22 cellular contexts compared by ENCODE assay signal in genomic region chr9:95499847-95500246, GRCh38. TPM values are rescaled to one million over a fixed set of nuclear protein-coding genes. Genes with fewer than 3 reads are reported as not detected.
DNase-seq lines count a peak whose midpoint lies in the region; TF ChIP-seq lines count a peak whose summit lies in the region.
"Had no signal": no experiment of that assay in that cellular context is flagged by ENCODE, and none has a peak within 500 bp of the region (broad histone marks: within the 10 kb centered on the region; RNA-seq: fewer than 3 reads in every experiment).

No MANE protein-coding gene starts in this region.

- no peaks in the 10 kb centered on the region for H4K20me1 ChIP-seq in mammary epithelial cell (ENCODE audit: insufficient read depth, low read length)
- H4K20me1 ChIP-seq in neural cell (ENCODE audit: insufficient read depth) = peaks cover 9% of the 10 kb centered on the region

- H2AFZ ChIP-seq in mammary epithelial cell (ENCODE audit: low read depth, low read length) = peak overlapping the region; percentile 22
- no peak overlapping the region for H2AFZ ChIP-seq in neural cell (ENCODE audit: low read depth, low read length)

- no peak for TF ChIP-seq RAD21 in neural cell (conservative IDR thresholded peaks at IDR 0.05)

- DNase-seq in H4 (ENCODE audit: low spot score) = peak; percentile 44
- DNase-seq in Peyer's patch = no peak
- DNase-seq in mammary epithelial cell = peak; percentile 52
- DNase-seq in HPDE6-E6E7 (ENCODE audit: extremely low spot score) = no peak
- no peak for DNase-seq in foreskin melanocyte
- no peak for DNase-seq in AG08396 (ENCODE audit: low spot score)
- DNase-seq in hepatic stellate cell (ENCODE audit: low spot score) = no peak
- DNase-seq: activated CD4-positive, alpha-beta T cell treated with anti-CD3 and anti-CD28 coated beads, Interleukin-2, amount 50 U/mL, for 48 hours; activated T-cell treated with anti-CD3 and anti-CD28 coated beads for 4 hours; anterior cingulate cortex; cortex of kidney; DND-41; foreskin keratinocyte; NCI-H2029 treated with DMSO at 0.1 percent for 48 hours; nephron progenitor cell; Right ventricle myocardium superior; stimulated activated CD4-positive, alpha-beta T cell treated with anti-CD3 and anti-CD28 coated beads, Interleukin-12 subunit alpha, Interleukin-12 subunit beta, amount 100 ng/mL, for 4 hours; T-helper 17 cell had no signal

- no peak for TF ChIP-seq CTCF in Peyer's patch (IDR thresholded peaks at IDR 0.05)
- no peak for TF ChIP-seq CTCF in mammary epithelial cell (conservative IDR thresholded peaks at IDR 0.05 in 1 of 2, IDR thresholded peaks at IDR 0.05 in 1 of 2; ENCODE audit: extremely low read depth in 1 of 2, insufficient read depth in 1 of 2, low read depth in 1 of 2, low read length in 2 of 2)
- TF ChIP-seq CTCF in neural cell (IDR thresholded peaks at IDR 0.05; ENCODE audit: poor library complexity, severe bottlenecking) = no peak

- no peaks in the 10 kb centered on the region for H3K9me3 ChIP-seq in Peyer's patch
- H3K9me3 ChIP-seq in mammary epithelial cell (replicated peaks; ENCODE audit: insufficient read depth, low read length) = no peaks in the 10 kb centered on the region
- no peaks in the 10 kb centered on the region for H3K9me3 ChIP-seq in neural cell (ENCODE audit: low read length)
- H3K9me3 ChIP-seq: suprapubic skin had no signal

- no peak overlapping the region for H3K4me3 ChIP-seq in Peyer's patch
- no peak overlapping the region for H3K4me3 ChIP-seq in mammary epithelial cell (replicated peaks in 1 of 3; ENCODE audit: insufficient read depth in 1 of 3, low read depth in 2 of 3, low read length in 3 of 3)
- H3K4me3 ChIP-seq in neural cell (ENCODE audit: low read length) = peak overlapping the region; percentile 57
- H3K4me3 ChIP-seq: K562, suprapubic skin had no signal

- no peak overlapping the region for H3K9ac ChIP-seq in mammary epithelial cell (ENCODE audit: insufficient read depth, low read length)
- no peak overlapping the region for H3K9ac ChIP-seq in neural cell (ENCODE audit: low read length)

- H3K36me3 ChIP-seq in Peyer's patch = no peaks in the 10 kb centered on the region
- H3K36me3 ChIP-seq in mammary epithelial cell (ENCODE audit: insufficient read depth, low read length) = no peaks in the 10 kb centered on the region
- no peaks in the 10 kb centered on the region for H3K36me3 ChIP-seq in neural cell (ENCODE audit: insufficient read depth, low read length)

- no peak for TF ChIP-seq EP300 in neural cell (conservative IDR thresholded peaks at IDR 0.05; ENCODE audit: poor library complexity, severe bottlenecking)

- H3K4me2 ChIP-seq in mammary epithelial cell (ENCODE audit: insufficient read depth, low read depth, low read length) = peak overlapping the region; percentile 64
- H3K4me2 ChIP-seq in neural cell (ENCODE audit: low read length) = no peak overlapping the region

- no peaks in the 10 kb centered on the region for H3K9me2 ChIP-seq in neural cell (ENCODE audit: insufficient read depth, low read length)

- no peaks in the 10 kb centered on the region for H3F3A ChIP-seq in neural cell (ENCODE audit: insufficient read depth, low read length, poor library complexity, severe bottlenecking)

- H3K79me2 ChIP-seq in mammary epithelial cell (ENCODE audit: insufficient read depth, low read length) (peaks cover 4% of the 10 kb centered on the region), neural cell (replicated peaks; ENCODE audit: insufficient read depth, low read length) (peaks cover 97% of the 10 kb centered on the region)

- BruUV-seq in mammary epithelial cell (replicated peaks; lab: Mats Ljungman, UMichigan) = no TSS peak

- 36% methylated on average over 7 of the region's 9 CpGs for WGBS in mammary epithelial cell (ENCODE audit: low coverage, missing lambda C conversion rate)

- peaks cover 0 to 8% (median under 1%) of the 10 kb centered on the region in 4 donors for H3K4me1 ChIP-seq in Peyer's patch
- H3K4me1 ChIP-seq in mammary epithelial cell (ENCODE audit: insufficient read depth, low read length) = peaks cover 16% of the 10 kb centered on the region
- H3K4me1 ChIP-seq: foreskin keratinocyte had no signal

- TF ChIP-seq POLR2A in Peyer's patch (IDR thresholded peaks at IDR 0.05) = no peak

- intact Hi-C loops in mammary epithelial cell (cut with micrococcal nuclease) = loop anchor here (10.0 kb wide), 1 partner anchor 715 kb away; no protein-coding TSS in a partner anchor

- H3K27me3 ChIP-seq in Peyer's patch = no peaks in the 10 kb centered on the region
- H3K27me3 ChIP-seq in mammary epithelial cell (ENCODE audit: insufficient read depth, low read length) = no peaks in the 10 kb centered on the region
- no peaks in the 10 kb centered on the region for H3K27me3 ChIP-seq in neural cell (ENCODE audit: insufficient read depth, low read depth, low read length)
- H3K27me3 ChIP-seq: foreskin keratinocyte, suprapubic skin had no signal

- dilution Hi-C loops in mammary epithelial cell (cut with HindIII; ENCODE audit: low sequenced_read_pairs) = loop anchor here (5.0 kb wide), 1 partner anchor 53 kb away; no protein-coding TSS in a partner anchor

- in situ Hi-C loops in mammary epithelial cell (cut with MboI; ENCODE audit: low sequenced_read_pairs in 2 of 2) = loop anchor here in 1 of 2 donors (25.0 kb wide), 2 partner anchors 188 to 387 kb away; partner anchors contain the start of genes ERCC6L2 and FANCC

- CTCF ChIA-PET in mammary epithelial cell (lab: Charles Lee; ENCODE audit: low non-redundant PET) = no interaction called here

- H3K27ac ChIP-seq in Peyer's patch = peak overlapping the region in 3 of 4 donors; percentile 4 to 14 (median 9)
- no peak overlapping the region for H3K27ac ChIP-seq in mammary epithelial cell (ENCODE audit: insufficient read depth, low read depth, low read length)
- no peak overlapping the region for H3K27ac ChIP-seq in neural cell (ENCODE audit: low read length)
- H3K27ac ChIP-seq: foreskin keratinocyte, HL-60, suprapubic skin had no signal

TF ChIP-seq in neural cell, 6 proteins besides CTCF, POLR2A, EP300 and RAD21:
- TF ChIP-seq, protein P1, sequence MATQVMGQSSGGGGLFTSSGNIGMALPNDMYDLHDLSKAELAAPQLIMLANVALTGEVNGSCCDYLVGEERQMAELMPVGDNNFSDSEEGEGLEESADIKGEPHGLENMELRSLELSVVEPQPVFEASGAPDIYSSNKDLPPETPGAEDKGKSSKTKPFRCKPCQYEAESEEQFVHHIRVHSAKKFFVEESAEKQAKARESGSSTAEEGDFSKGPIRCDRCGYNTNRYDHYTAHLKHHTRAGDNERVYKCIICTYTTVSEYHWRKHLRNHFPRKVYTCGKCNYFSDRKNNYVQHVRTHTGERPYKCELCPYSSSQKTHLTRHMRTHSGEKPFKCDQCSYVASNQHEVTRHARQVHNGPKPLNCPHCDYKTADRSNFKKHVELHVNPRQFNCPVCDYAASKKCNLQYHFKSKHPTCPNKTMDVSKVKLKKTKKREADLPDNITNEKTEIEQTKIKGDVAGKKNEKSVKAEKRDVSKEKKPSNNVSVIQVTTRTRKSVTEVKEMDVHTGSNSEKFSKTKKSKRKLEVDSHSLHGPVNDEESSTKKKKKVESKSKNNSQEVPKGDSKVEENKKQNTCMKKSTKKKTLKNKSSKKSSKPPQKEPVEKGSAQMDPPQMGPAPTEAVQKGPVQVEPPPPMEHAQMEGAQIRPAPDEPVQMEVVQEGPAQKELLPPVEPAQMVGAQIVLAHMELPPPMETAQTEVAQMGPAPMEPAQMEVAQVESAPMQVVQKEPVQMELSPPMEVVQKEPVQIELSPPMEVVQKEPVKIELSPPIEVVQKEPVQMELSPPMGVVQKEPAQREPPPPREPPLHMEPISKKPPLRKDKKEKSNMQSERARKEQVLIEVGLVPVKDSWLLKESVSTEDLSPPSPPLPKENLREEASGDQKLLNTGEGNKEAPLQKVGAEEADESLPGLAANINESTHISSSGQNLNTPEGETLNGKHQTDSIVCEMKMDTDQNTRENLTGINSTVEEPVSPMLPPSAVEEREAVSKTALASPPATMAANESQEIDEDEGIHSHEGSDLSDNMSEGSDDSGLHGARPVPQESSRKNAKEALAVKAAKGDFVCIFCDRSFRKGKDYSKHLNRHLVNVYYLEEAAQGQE (IDR thresholded peaks at IDR 0.05; ENCODE audit: borderline replicate concordance) = no peak
- no peak for TF ChIP-seq EZH2 (IDR thresholded peaks at IDR 0.05; ENCODE audit: borderline replicate concordance, insufficient read depth, low read length, poor library complexity, severe bottlenecking)
- TF ChIP-seq TAF1 (IDR thresholded peaks at IDR 0.05; ENCODE audit: low read depth) = no peak
- no peak for TF ChIP-seq SMC3 (conservative IDR thresholded peaks at IDR 0.05; ENCODE audit: poor library complexity)
- TF ChIP-seq MXI1 (conservative IDR thresholded peaks at IDR 0.05; ENCODE audit: poor library complexity, severe bottlenecking) = no peak
- no peak for TF ChIP-seq POLR2AphosphoS5 (IDR thresholded peaks at IDR 0.05)

RNA-seq across cellular contexts. Expression of gene PTCH1, which starts 16.9 kb away (rescaled TPM):
- total RNA-seq in H4 (2014; rRNA removed; shearing (Covaris generic)) = 7.5 and 12.3 TPM in 2 replicates
- total RNA-seq in Peyer's patch (10 to 100 TPM; 16.5 to 71.0 (median 24.0) TPM), mammary epithelial cell (1 to 10 TPM; 5.0 to 7.0 TPM)
- polyA plus RNA-seq in mammary epithelial cell (1.7 TPM), neural cell (15.6 and 20.0 TPM in 2 replicates)
- polyA minus RNA-seq in mammary epithelial cell (9.3 TPM), neural cell (32.9 and 53.0 TPM in 2 replicates)

Comparison
In these comparisons a context has a peak if more than half of its experiments do, and no peak if none do; other contexts are left out.
1. DNase-seq: peak in H4 (single experiment) and mammary epithelial cell (single experiment); none in Peyer's patch (0 of 3), HPDE6-E6E7 (single experiment), foreskin melanocyte (single experiment), AG08396 (single experiment) and hepatic stellate cell (single experiment).
2. H3K27ac ChIP-seq: peak in Peyer's patch (3 of 4); none in mammary epithelial cell (single experiment) and neural cell (single experiment).